34 cellular contexts compared by ENCODE assay signal in genomic region chr10:53624722-53625121, GRCh38.
"Had no signal": no experiment of that assay in that cellular context is flagged by ENCODE, and none has a peak within 500 bp of the region (broad histone marks: within the 10 kb centered on the region; RNA-seq: fewer than 3 reads in every experiment).

No MANE protein-coding gene starts in this region.

- H3K9me3 ChIP-seq: ascending aorta had no signal

- H3K9me3 Mint-ChIP-seq: activated CD4-positive, alpha-beta T cell treated with anti-CD3 and anti-CD28 coated beads, Interleukin-2, amount 10 ng/mL, durations not matched to agents 24 days and 14 days; T-helper 1 cell treated with Interleukin-12 subunit alpha and Interleukin-12 subunit beta and Interleukin-4 antibody, amounts not matched to agents 30 μg/mL and 1 μg/mL, for 36 hours had no signal

- DNase-seq: activated B cell treated with CpG ODN at 0.5 μM for 24 hours; activated CD4-positive, alpha-beta memory T cell treated with anti-CD3 and anti-CD28 coated beads for 36 hours; activated CD4-positive, alpha-beta T cell treated with anti-CD3 and anti-CD28 coated beads for 4 hours; activated CD4-positive, alpha-beta T cell treated with anti-CD3 and anti-CD28 coated beads, Interleukin-2, amount 10 ng/mL, durations not matched to agents 24 days and 14 days; activated CD4-positive, alpha-beta T cell treated with anti-CD3 and anti-CD28 coated beads, Interleukin-2, amount 50 U/mL, for 1 hour; activated CD4-positive, alpha-beta T cell treated with anti-CD3 and anti-CD28 coated beads, Interleukin-2, amount 50 U/mL, for 4 hours; activated CD4-positive, CD25-positive, alpha-beta regulatory T cell treated with anti-CD3 and anti-CD28 coated beads, Interleukin-2, amount 50 U/mL, for 72 hours; activated CD8-positive, alpha-beta memory T cell treated with anti-CD3 and anti-CD28 coated beads for 24 hours; activated CD8-positive, alpha-beta memory T cell treated with anti-CD3 and anti-CD28 coated beads, Interleukin-2, amount 10 ng/mL, durations not matched to agents 7 days and 5 days; activated CD8-positive, alpha-beta memory T cell treated with anti-CD3 and anti-CD28 coated beads, Interleukin-2, amount 50 U/mL, for 48 hours; activated CD8-positive, alpha-beta T cell treated with anti-CD3 and anti-CD28 coated beads for 36 hours; activated effector memory CD4-positive, alpha-beta T cell treated with Interleukin-2 at 50 U/mL for 16 hours; activated gamma-delta T cell; activated naive CD4-positive, alpha-beta T cell treated with anti-CD3 and anti-CD28 coated beads, Interleukin-2, amount 10 ng/mL, durations not matched to agents 7 days and 5 days; activated naive CD4-positive, alpha-beta T cell treated with Interleukin-2 at 50 U/mL for 16 hours; activated naive CD8-positive, alpha-beta T cell treated with anti-CD3 and anti-CD28 coated beads, Interleukin-2, amount 10 ng/mL, durations not matched to agents 7 days and 5 days; activated naive CD8-positive, alpha-beta T cell treated with anti-CD3 and anti-CD28 coated beads, Interleukin-2, amount 50 U/mL, for 24 hours; activated T-cell treated with anti-CD3 and anti-CD28 coated beads, Interleukin-2, amount 50 U/mL, for 24 hours; activated T-cell treated with anti-CD3 and anti-CD28 coated beads, Interleukin-2, amount 50 U/mL, for 48 hours; amygdala; anterior cingulate cortex; brain microvascular endothelial cell; central memory CD4-positive, alpha-beta T cell; T-helper 1 cell; T-helper 2 cell; T-helper 9 cell had no signal

- H3K4me1 Mint-ChIP-seq: activated B cell treated with CpG ODN at 0.5 μM for 24 hours; activated CD4-positive, alpha-beta T cell treated with anti-CD3 and anti-CD28 coated beads, Interleukin-2, amount 10 ng/mL, durations not matched to agents 24 days and 14 days; activated CD8-positive, alpha-beta memory T cell treated with anti-CD3 and anti-CD28 coated beads, Interleukin-2, amount 10 ng/mL, durations not matched to agents 7 days and 5 days; activated naive CD4-positive, alpha-beta T cell treated with anti-CD3 and anti-CD28 coated beads, Interleukin-2, amount 10 ng/mL, durations not matched to agents 7 days and 5 days; activated naive CD4-positive, alpha-beta T cell treated with anti-CD3 and anti-CD28 coated beads, Interleukin-2, amount 50 U/mL, for 24 hours; activated naive CD8-positive, alpha-beta T cell treated with anti-CD3 and anti-CD28 coated beads, Interleukin-2, amount 10 ng/mL, durations not matched to agents 7 days and 5 days; activated naive CD8-positive, alpha-beta T cell treated with anti-CD3 and anti-CD28 coated beads, Interleukin-2, amount 50 U/mL, for 24 hours had no signal

- H3K36me3 ChIP-seq: ascending aorta, brain microvascular endothelial cell, breast epithelium had no signal

- H3K4me3 Mint-ChIP-seq: activated B cell treated with CpG ODN at 0.5 μM for 24 hours; activated CD4-positive, alpha-beta memory T cell treated with anti-CD3 and anti-CD28 coated beads for 36 hours; activated CD4-positive, alpha-beta T cell treated with anti-CD3 and anti-CD28 coated beads, Interleukin-2, amount 10 ng/mL, durations not matched to agents 24 days and 14 days; activated CD8-positive, alpha-beta memory T cell treated with anti-CD3 and anti-CD28 coated beads, Interleukin-2, amount 10 ng/mL, durations not matched to agents 7 days and 5 days; activated CD8-positive, alpha-beta T cell treated with anti-CD3 and anti-CD28 coated beads for 36 hours; activated naive CD4-positive, alpha-beta T cell treated with anti-CD3 and anti-CD28 coated beads, Interleukin-2, amount 10 ng/mL, durations not matched to agents 7 days and 5 days; activated naive CD4-positive, alpha-beta T cell treated with anti-CD3 and anti-CD28 coated beads, Interleukin-2, amount 50 U/mL, for 24 hours; activated naive CD8-positive, alpha-beta T cell; activated naive CD8-positive, alpha-beta T cell treated with anti-CD3 and anti-CD28 coated beads, Interleukin-2, amount 10 ng/mL, durations not matched to agents 7 days and 5 days; activated naive CD8-positive, alpha-beta T cell treated with anti-CD3 and anti-CD28 coated beads, Interleukin-2, amount 50 U/mL, for 24 hours; activated T-cell treated with anti-CD3 and anti-CD28 coated beads, Interleukin-2, amount 50 U/mL, for 24 hours; T-helper 1 cell treated with Interleukin-12 subunit alpha and Interleukin-12 subunit beta and Interleukin-4 antibody, amounts not matched to agents 30 μg/mL and 1 μg/mL, for 36 hours; T-helper 2 cell treated with Interferon-gamma antibody and Interleukin-4, amounts not matched to agents 5 μg/mL and 100 μg/mL, for 36 hours had no signal

- H3K27ac Mint-ChIP-seq: activated B cell treated with CpG ODN at 0.5 μM for 24 hours; activated CD4-positive, alpha-beta memory T cell treated with anti-CD3 and anti-CD28 coated beads for 36 hours; activated CD4-positive, alpha-beta T cell treated with anti-CD3 and anti-CD28 coated beads, Interleukin-2, amount 10 ng/mL, durations not matched to agents 24 days and 14 days; activated CD8-positive, alpha-beta memory T cell treated with anti-CD3 and anti-CD28 coated beads, Interleukin-2, amount 10 ng/mL, durations not matched to agents 7 days and 5 days; activated CD8-positive, alpha-beta T cell treated with anti-CD3 and anti-CD28 coated beads for 36 hours; activated naive CD4-positive, alpha-beta T cell treated with anti-CD3 and anti-CD28 coated beads, Interleukin-2, amount 10 ng/mL, durations not matched to agents 7 days and 5 days; activated naive CD4-positive, alpha-beta T cell treated with anti-CD3 and anti-CD28 coated beads, Interleukin-2, amount 50 U/mL, for 24 hours; activated naive CD8-positive, alpha-beta T cell; activated naive CD8-positive, alpha-beta T cell treated with anti-CD3 and anti-CD28 coated beads, Interleukin-2, amount 10 ng/mL, durations not matched to agents 7 days and 5 days; activated naive CD8-positive, alpha-beta T cell treated with anti-CD3 and anti-CD28 coated beads, Interleukin-2, amount 50 U/mL, for 24 hours; activated T-cell treated with anti-CD3 and anti-CD28 coated beads, Interleukin-2, amount 50 U/mL, for 24 hours; activated T-helper 2 cell treated with anti-CD3 and anti-CD28 coated beads, Interferon-gamma antibody, Interleukin-2, Interleukin-4, amounts not matched to agents 10 μg/mL and 5 μg/mL and 100 μg/mL, durations not matched to agents 14 hours and 24 hours and 36 hours; T-helper 1 cell treated with Interleukin-12 subunit alpha and Interleukin-12 subunit beta and Interleukin-4 antibody, amounts not matched to agents 30 μg/mL and 1 μg/mL, for 36 hours; T-helper 2 cell treated with Interferon-gamma antibody and Interleukin-4, amounts not matched to agents 5 μg/mL and 100 μg/mL, for 36 hours had no signal

- H3K27ac ChIP-seq: ascending aorta, brain microvascular endothelial cell, breast epithelium, VCaP had no signal

- H3K4me3 ChIP-seq: ascending aorta, breast epithelium had no signal

- H3K4me1 ChIP-seq: ascending aorta, breast epithelium had no signal

- H3K27me3 Mint-ChIP-seq: activated B cell treated with CpG ODN at 0.5 μM for 24 hours; activated CD4-positive, alpha-beta memory T cell treated with anti-CD3 and anti-CD28 coated beads for 36 hours; activated CD4-positive, alpha-beta T cell treated with anti-CD3 and anti-CD28 coated beads, Interleukin-2, amount 10 ng/mL, durations not matched to agents 24 days and 14 days; activated CD8-positive, alpha-beta memory T cell treated with anti-CD3 and anti-CD28 coated beads, Interleukin-2, amount 10 ng/mL, durations not matched to agents 7 days and 5 days; activated CD8-positive, alpha-beta T cell treated with anti-CD3 and anti-CD28 coated beads for 36 hours; activated naive CD4-positive, alpha-beta T cell treated with anti-CD3 and anti-CD28 coated beads, Interleukin-2, amount 10 ng/mL, durations not matched to agents 7 days and 5 days; activated naive CD4-positive, alpha-beta T cell treated with anti-CD3 and anti-CD28 coated beads, Interleukin-2, amount 50 U/mL, for 24 hours; activated naive CD8-positive, alpha-beta T cell; activated naive CD8-positive, alpha-beta T cell treated with anti-CD3 and anti-CD28 coated beads, Interleukin-2, amount 10 ng/mL, durations not matched to agents 7 days and 5 days; activated naive CD8-positive, alpha-beta T cell treated with anti-CD3 and anti-CD28 coated beads, Interleukin-2, amount 50 U/mL, for 24 hours; activated T-cell treated with anti-CD3 and anti-CD28 coated beads, Interleukin-2, amount 50 U/mL, for 24 hours had no signal

- H3K27me3 ChIP-seq: ascending aorta, brain microvascular endothelial cell, breast epithelium had no signal

- ATAC-seq: activated CD8-positive, alpha-beta memory T cell treated with anti-CD3 and anti-CD28 coated beads, Interleukin-2, amount 10 ng/mL, durations not matched to agents 7 days and 5 days; activated CD8-positive, alpha-beta T cell treated with anti-CD3 and anti-CD28 coated beads for 36 hours; activated naive CD8-positive, alpha-beta T cell treated with anti-CD3 and anti-CD28 coated beads, Interleukin-2, amount 50 U/mL, for 24 hours had no signal

- H3K36me3 Mint-ChIP-seq: activated CD4-positive, alpha-beta memory T cell treated with anti-CD3 and anti-CD28 coated beads for 36 hours; activated CD8-positive, alpha-beta memory T cell treated with anti-CD3 and anti-CD28 coated beads, Interleukin-2, amount 10 ng/mL, durations not matched to agents 7 days and 5 days; activated naive CD4-positive, alpha-beta T cell treated with anti-CD3 and anti-CD28 coated beads, Interleukin-2, amount 10 ng/mL, durations not matched to agents 7 days and 5 days; activated naive CD4-positive, alpha-beta T cell treated with anti-CD3 and anti-CD28 coated beads, Interleukin-2, amount 50 U/mL, for 24 hours; activated naive CD8-positive, alpha-beta T cell; activated naive CD8-positive, alpha-beta T cell treated with anti-CD3 and anti-CD28 coated beads, Interleukin-2, amount 10 ng/mL, durations not matched to agents 7 days and 5 days had no signal
